In genomic region chr3:142447852-142448315, GRCh38 we compare ENCODE assay signal across 8 cellular contexts. TPM values are rescaled to one million over a fixed set of nuclear protein-coding genes. Genes with fewer than 3 reads are reported as not detected.
DNase-seq lines count a peak whose midpoint lies in the region; ATAC-seq and TF ChIP-seq lines count a peak whose summit lies in the region.

Gene XRN1, minus strand, starts transcription at chr3:142448037. Its CDS starts 93 bp downstream, at chr3:142447944.

- H3K9ac ChIP-seq in DND-41 (ENCODE audit: low read depth, low read length), result peak within 1 kb of the TSS; percentile 85

- peaks cover 40% of the 10 kb centered on the region for H3K4me1 ChIP-seq in DND-41 (ENCODE audit: insufficient read depth, low read length)
- peaks cover 8 to 48% (median 14%) of the 10 kb centered on the region in 3 donors for H3K4me1 ChIP-seq in esophagus squamous epithelium

- H3K36me3 ChIP-seq in DND-41 (ENCODE audit: insufficient read depth, low read length) (peaks cover 41% of the 10 kb centered on the region), esophagus squamous epithelium (peaks cover 0 to 26% (median 0%) of the 10 kb centered on the region in 3 donors)

- H3K4me3 ChIP-seq in DND-41 (ENCODE audit: low read depth in 1 of 2, low read length in 2 of 2), result peak within 1 kb of the TSS; percentile 96 to 97
- H3K4me3 ChIP-seq in esophagus squamous epithelium, result peak within 1 kb of the TSS; percentile 87 to 95 (median 90)

- TF ChIP-seq CTCF in DND-41 (IDR thresholded peaks at IDR 0.05; ENCODE audit: borderline replicate concordance, extremely low read depth, low read length, poor library complexity, severe bottlenecking) (no peak), esophagus squamous epithelium (IDR thresholded peaks at IDR 0.05) (no peak)

- H3K27ac ChIP-seq in DND-41 (ENCODE audit: low read length) (peak within 1 kb of the TSS; percentile 92), esophagus squamous epithelium (peak within 1 kb of the TSS; percentile 98 to 99 (median 98))

- 0% methylated on average over 14 to 37 of the region's 40 CpGs for WGBS in esophagus squamous epithelium, 2 donors

- peaks cover 59% of the 10 kb centered on the region for H3K79me2 ChIP-seq in DND-41 (ENCODE audit: insufficient read depth, low read length)

- peak in 3 of 4 donors; percentile 43 to 79 (median 57) for TF ChIP-seq POLR2A in esophagus squamous epithelium (IDR thresholded peaks at IDR 0.05)

- peak within 1 kb of the TSS; percentile 80 for H3K4me2 ChIP-seq in DND-41 (ENCODE audit: insufficient read depth, low read length)

- H3K9me3 ChIP-seq in DND-41 (ENCODE audit: insufficient read depth, low read length, severe bottlenecking) (no peaks in the 10 kb centered on the region), esophagus squamous epithelium (no peaks in the 10 kb centered on the region)

- intact Hi-C loops in esophagus squamous epithelium (cut with DNase I), result no loop called here

- DNase-seq in DND-41, result peak; percentile 96
- peak; percentile 75 to 82 for DNase-seq in Kasumi-1 (lab: John Stamatoyannopoulos, UW)
- DNase-seq in RKO (ENCODE audit: low spot score), result peak; percentile 94
- peak; percentile 92 for DNase-seq in activated T-helper 1 cell treated with Interleukin-2 at 50 U/mL for 16 hours (ENCODE audit: low read depth)
- DNase-seq in esophagus squamous epithelium (lab: John Stamatoyannopoulos, UW), result peak; percentile 77
- DNase-seq in myocyte (ENCODE audit: low read depth), result peak; percentile 95
- peak; percentile 85 to 91 for DNase-seq in stimulated activated CD8-positive, alpha-beta memory T cell treated with anti-CD3 and anti-CD28 coated beads, Interleukin-7, amount 100 ng/mL, for 4 hours (ENCODE audit: low read depth in 2 of 2)

- peak within 1 kb of the TSS; percentile 96 for H2AFZ ChIP-seq in DND-41 (ENCODE audit: low read depth, low read length)

- H4K20me1 ChIP-seq in DND-41 (ENCODE audit: insufficient read depth, low read length), result peaks cover 17% of the 10 kb centered on the region; the same call in 1 of the 2 replicates

- H3K27me3 ChIP-seq in DND-41 (ENCODE audit: insufficient read depth, low read length, poor library complexity) (no peaks in the 10 kb centered on the region), esophagus squamous epithelium (no peaks in the 10 kb centered on the region)

- ATAC-seq in DND-41 (ENCODE audit: insufficient read depth, low read depth) (peak; percentile 91), GM21825 (IDR thresholded peaks at IDR 0.05; ENCODE audit: unreplicated experiment) (peak; percentile 86)

RNA-seq across cellular contexts. Expression of gene XRN1, which starts in this region (rescaled TPM):
- 10 to 100 TPM; 15.5 to 37.6 (median 23.1) TPM for total RNA-seq in esophagus squamous epithelium
- 29.4 and 33.4 TPM in 2 replicates for total RNA-seq in myocyte
- polyA plus RNA-seq in myocyte (2012), result 6.7 TPM

Comparison
In these comparisons a context has a peak if more than half of its experiments do, and no peak if none do; other contexts are left out.
1. Peak in every context shown above with its lines: DNase-seq, ATAC-seq, H3K4me3 ChIP-seq and H3K27ac ChIP-seq.